Comparison of ENCODE assay signal across 17 cellular contexts in the genomic region with DNA sequence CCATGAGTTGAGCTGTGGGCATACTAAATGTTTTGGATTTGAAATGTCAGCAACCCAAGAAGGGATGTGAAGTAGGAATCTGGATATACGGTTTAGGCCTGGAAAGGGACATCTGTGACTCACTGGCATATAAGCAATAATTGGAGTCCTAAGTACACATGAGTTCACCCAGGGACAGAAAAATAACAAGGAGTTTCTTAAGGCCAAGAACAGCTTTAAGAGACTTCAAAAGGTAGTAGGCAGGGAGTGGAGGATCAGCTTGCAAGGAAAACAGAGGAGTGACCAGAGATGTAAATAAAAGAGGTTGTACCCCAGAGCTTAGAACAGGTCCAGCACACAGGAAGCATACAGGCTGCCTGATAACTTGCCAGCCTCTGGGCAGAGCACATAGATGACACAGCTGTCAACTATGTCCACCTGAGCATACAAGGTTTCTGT. TPM values are rescaled to one million over a fixed set of nuclear protein-coding genes. Genes with fewer than 3 reads are reported as not detected.
DNase-seq lines count a peak whose midpoint lies in the region; ATAC-seq and TF ChIP-seq lines count a peak whose summit lies in the region.
"Had no signal": no experiment of that assay in that cellular context is flagged by ENCODE, and none has a peak within 500 bp of the region (broad histone marks: within the 10 kb centered on the region; RNA-seq: fewer than 3 reads in every experiment).

No MANE protein-coding gene starts in this region.

- H3K36me3 Mint-ChIP-seq in HFFc6 (ENCODE audit: low read depth), result no peaks in the 10 kb centered on the region

- ATAC-seq in RWPE2 (ENCODE audit: low read depth) (peak; percentile 81), GM18870 (IDR thresholded peaks at IDR 0.05; ENCODE audit: unreplicated experiment) (no peak), GM19035 (IDR thresholded peaks at IDR 0.05; ENCODE audit: unreplicated experiment) (no peak)

- TF ChIP-seq CTCF in HFFc6 (IDR thresholded peaks at IDR 0.05), result no peak
- TF ChIP-seq CTCF in RWPE2 (IDR thresholded peaks at IDR 0.05; ENCODE audit: poor library complexity, severe bottlenecking), result no peak

- H3K27ac Mint-ChIP-seq in HFFc6, result peak overlapping the region; percentile 58

- H3K4me1 ChIP-seq in RWPE2 (ENCODE audit: insufficient read depth, poor library complexity, severe bottlenecking), result peaks cover 10% of the 10 kb centered on the region
- H3K4me1 ChIP-seq: spleen had no signal

- H3K36me3 ChIP-seq in RWPE2 (ENCODE audit: low read depth), result peaks cover 64% of the 10 kb centered on the region

- H3K27me3 Mint-ChIP-seq in HFFc6 (ENCODE audit: insufficient read depth), result no peaks in the 10 kb centered on the region; the same call in 1 of the 2 replicates
- H3K27me3 Mint-ChIP-seq: CD8-positive, alpha-beta memory T cell had no signal

- H3K4me3 ChIP-seq in RWPE2 (ENCODE audit: severe bottlenecking), result no peak overlapping the region
- H3K4me3 ChIP-seq: spleen had no signal

- H3K4me1 Mint-ChIP-seq in HFFc6 (ENCODE audit: low read depth), result peaks cover 23% of the 10 kb centered on the region
- H3K4me1 Mint-ChIP-seq: CD8-positive, alpha-beta memory T cell had no signal

- peak overlapping the region; percentile 18 for H3K27ac ChIP-seq in RWPE2 (ENCODE audit: poor library complexity, severe bottlenecking)
- H3K27ac ChIP-seq: brain microvascular endothelial cell, neutrophil, spleen had no signal

- DNase-seq in HFFc6 (peak; percentile 32), RWPE2 (ENCODE audit: low spot score) (no peak), fibroblast of gingiva (ENCODE audit: low read depth) (peak; percentile 11), renal cortical epithelial cell (ENCODE audit: low read depth) (peak; percentile 35), NCI-H226 (no peak), DMS79 (lab: John Stamatoyannopoulos, UW) (no peak)
- DNase-seq: activated CD4-positive, alpha-beta T cell treated with anti-CD3 and anti-CD28 coated beads, Interleukin-2, amount 50 U/mL, for 48 hours; brain microvascular endothelial cell; CD8-positive, alpha-beta memory T cell; hypothalamus; NCI-H1105 treated with DMSO at 0.1 percent for 48 hours; NCI-H510A; spleen; T-helper 9 cell had no signal

- H3K4me3 Mint-ChIP-seq in HFFc6, result no peak overlapping the region
- H3K4me3 Mint-ChIP-seq: CD8-positive, alpha-beta memory T cell had no signal

- H3K27me3 ChIP-seq in RWPE2 (ENCODE audit: insufficient read depth, poor library complexity, severe bottlenecking), result no peaks in the 10 kb centered on the region
- H3K27me3 ChIP-seq: brain microvascular endothelial cell, neutrophil, spleen had no signal

- H3K9me3 ChIP-seq in RWPE2 (ENCODE audit: severe bottlenecking), result no peaks in the 10 kb centered on the region
- H3K9me3 ChIP-seq: neutrophil, spleen had no signal

- no peaks in the 10 kb centered on the region for H3K9me3 Mint-ChIP-seq in HFFc6
- H3K9me3 Mint-ChIP-seq: CD8-positive, alpha-beta memory T cell had no signal

RNA-seq across cellular contexts. Expression of gene TMEM50B, which starts 28.1 kb away (rescaled TPM):
- total RNA-seq in HFFc6 (2021; fragmentation: NEBNext Ultra II Directional; extraction: Animal tissue kit (Norgen Biotek cat#: 25700)), result 10 to 100 TPM; 22.9 to 30.3 (median 24.5) TPM
- total RNA-seq in renal cortical epithelial cell, result 44.1 and 50.8 TPM in 2 replicates

RNA-seq across cellular contexts. Expression of gene DNAJC28, which starts 39.9 kb away (rescaled TPM):
- total RNA-seq in HFFc6 (2021; fragmentation: NEBNext Ultra II Directional; extraction: Animal tissue kit (Norgen Biotek cat#: 25700)), result 1 to 10 TPM in 5 of 6 experiments, under 1 TPM in 1; 0.91 to 2.2 (median 1.2) TPM
- total RNA-seq in renal cortical epithelial cell, result 1.9 and 4.2 TPM in 2 replicates

RNA-seq across cellular contexts. Expression of gene IFNGR2, which starts 48.4 kb away (rescaled TPM):
- 10 to 100 TPM; 51.2 to 68.6 (median 64.2) TPM for total RNA-seq in HFFc6 (2021; fragmentation: NEBNext Ultra II Directional; extraction: Animal tissue kit (Norgen Biotek cat#: 25700))
- 57.3 and 105 TPM in 2 replicates for total RNA-seq in renal cortical epithelial cell

Comparison
In these comparisons a context has a peak if more than half of its experiments do, and no peak if none do; other contexts are left out.
1. DNase-seq: peak in HFFc6 (single experiment), fibroblast of gingiva (single experiment) and renal cortical epithelial cell (single experiment); none in RWPE2 (single experiment), NCI-H226 (single experiment) and DMS79 (single experiment).